ENCODE assay signal across 19 cellular contexts in the genomic region with DNA sequence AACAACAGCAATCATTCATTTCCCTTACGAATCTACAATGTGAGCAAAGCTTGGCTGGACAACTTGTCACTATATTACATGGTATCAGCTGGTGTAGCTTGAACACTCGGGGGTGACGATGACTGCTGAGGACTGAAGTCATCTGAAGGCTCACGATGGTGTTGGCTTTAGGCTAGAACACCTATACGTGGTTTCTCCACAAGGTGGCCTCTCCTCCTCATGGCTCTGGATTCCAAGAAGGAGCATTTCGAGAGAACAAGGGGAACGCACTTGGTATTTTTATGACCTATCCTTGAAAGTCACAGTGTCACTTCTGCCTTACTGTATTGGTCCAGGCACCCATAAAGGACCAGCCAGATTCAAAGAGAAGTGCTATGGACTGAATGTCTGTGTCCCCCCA. TPM values are rescaled to one million over a fixed set of nuclear protein-coding genes. Genes with fewer than 3 reads are reported as not detected.
DNase-seq lines count a peak whose midpoint lies in the region; ATAC-seq, FAIRE-seq and TF ChIP-seq lines count a peak whose summit lies in the region.
"Had no signal": no experiment of that assay in that cellular context is flagged by ENCODE, and none has a peak within 500 bp of the region (broad histone marks: within the 10 kb centered on the region; RNA-seq: fewer than 3 reads in every experiment).

No MANE protein-coding gene starts in this region.

- no peak overlapping the region for H2BK12ac ChIP-seq in H1 (ENCODE audit: low read depth, low read length)

- H3K9ac ChIP-seq in H1 (replicated peaks in 1 of 4; ENCODE audit: extremely low read depth in 1 of 4, low read depth in 3 of 4, low read length in 3 of 4) (no peak overlapping the region), neural progenitor cell (no peak overlapping the region)

- H4K20me1 ChIP-seq in H1 (replicated peaks in 1 of 2; ENCODE audit: control insufficient read depth in 1 of 2, insufficient read depth in 2 of 2, low read length in 2 of 2) = no peaks in the 10 kb centered on the region
- H4K20me1 ChIP-seq in neural progenitor cell (ENCODE audit: low read depth) = no peaks in the 10 kb centered on the region

- peaks cover 4% of the 10 kb centered on the region for H3K27me3 Mint-ChIP-seq in neural progenitor cell (ENCODE audit: insufficient read depth, low read depth)
- H3K27me3 Mint-ChIP-seq in natural killer cell treated with Interleukin-12 subunit alpha and Interleukin-12 subunit beta and Interleukin-15 and Interleukin-18, amount 100 ng/mL, for 72 hours = peaks cover 6 to 13% of the 10 kb centered on the region in 2 donors

- H4K8ac ChIP-seq in H1 (ENCODE audit: extremely low read depth, insufficient read depth, low read length) = no peak overlapping the region

- H3K27ac ChIP-seq in H1 (ENCODE audit: low read depth, low read length) (no peak overlapping the region), neural progenitor cell (no peak overlapping the region)
- H3K27ac ChIP-seq: 22Rv1, epithelial cell of prostate had no signal

- H2BK15ac ChIP-seq in H1 (ENCODE audit: low read length) = no peak overlapping the region

- H3K27me3 ChIP-seq in H1 (replicated peaks in 1 of 4; ENCODE audit: control insufficient read depth in 3 of 4, extremely low read depth in 1 of 4, insufficient read depth in 3 of 4, low read length in 3 of 4) (no peaks in the 10 kb centered on the region), neural progenitor cell (no peaks in the 10 kb centered on the region)

- H4K91ac ChIP-seq in H1 (replicated peaks; ENCODE audit: insufficient read length, low read length) = no peak overlapping the region

- no peak overlapping the region for H3K14ac ChIP-seq in H1 (ENCODE audit: insufficient read length)

- no peak overlapping the region for H3K4me3 ChIP-seq in NB4 (ENCODE audit: low read depth, low read length)
- no peak overlapping the region for H3K4me3 ChIP-seq in H1 (ENCODE audit: extremely low read depth in 1 of 4, insufficient read depth in 2 of 4, low read depth in 3 of 4, low read length in 4 of 4)
- no peak overlapping the region for H3K4me3 ChIP-seq in neural progenitor cell

- peak; percentile 22 for DNase-seq in DMS 273 (lab: John Stamatoyannopoulos, UW; ENCODE audit: unreplicated experiment)
- DNase-seq in DMS 273 treated with DMSO at 0.1 percent for 48 hours (lab: John Stamatoyannopoulos, UW) = no peak
- peak; percentile 27 for DNase-seq in NB4 (ENCODE audit: low read depth)
- DNase-seq in H1 (ENCODE audit: low read depth in 1 of 2, low spot score in 2 of 2) = peak in 1 of 2 experiments; percentile 51
- DNase-seq in neural progenitor cell (ENCODE audit: low spot score) = no peak
- no peak for DNase-seq in natural killer cell treated with Interleukin-12 subunit alpha and Interleukin-12 subunit beta and Interleukin-15 and Interleukin-18, amount 100 ng/mL, for 72 hours (ENCODE audit: low spot score)
- DNase-seq: amniotic stem cell; CD4-positive, CD25-positive, alpha-beta regulatory T cell; NCI-H1694 treated with DMSO at 0.1 percent for 48 hours; stimulated activated CD4-positive, alpha-beta T cell treated with anti-CD3 and anti-CD28 coated beads, Interleukin-4, amount 100 ng/mL, for 24 hours had no signal

- TF ChIP-seq POLR2A in NB4 (IDR thresholded peaks at IDR 0.05; ENCODE audit: extremely low read depth, insufficient read length) (no peak), H1 (IDR thresholded peaks at IDR 0.05; ENCODE audit: control extremely low read depth in 1 of 2, low read depth in 2 of 2, low read length in 2 of 2) (no peak)

- no peak overlapping the region for H2BK120ac ChIP-seq in H1 (replicated peaks; ENCODE audit: low read depth, low read length)

- H3K56ac ChIP-seq in H1 (replicated peaks; ENCODE audit: insufficient read length, low read depth, low read length) = no peak overlapping the region

- CTCF ChIA-PET in H1 (lab: Charles Lee; ENCODE audit: partially characterized antibody) = interaction anchor here (0.6 to 1.6 kb wide), 11 partner anchors 10 to 448 kb away, joined by 3 to 4 read pairs (median 3); no protein-coding TSS in a partner anchor

- TF ChIP-seq EP300 in H1 (IDR thresholded peaks at IDR 0.05; ENCODE audit: borderline replicate concordance in 1 of 2, low read depth in 2 of 2, low read length in 2 of 2) = no peak

- no peaks in the 10 kb centered on the region for H3F3A ChIP-seq in neural progenitor cell (ENCODE audit: low read depth)

- no peak overlapping the region for H2AFZ ChIP-seq in H1 (ENCODE audit: low read length)
- no peak overlapping the region for H2AFZ ChIP-seq in neural progenitor cell (replicated peaks)

- TF ChIP-seq CTCF in NB4 (IDR thresholded peaks at IDR 0.05; ENCODE audit: low read depth, low read length) = peak; percentile 14
- TF ChIP-seq CTCF in H1 (IDR thresholded peaks at IDR 0.05; ENCODE audit: control extremely low read depth in 1 of 3, insufficient read depth in 1 of 3, low read depth in 1 of 3, low read length in 3 of 3) = peak; percentile 11 to 58 (median 44)
- peak; percentile 22 for TF ChIP-seq CTCF in neural progenitor cell (IDR thresholded peaks at IDR 0.05)

- no peak overlapping the region for H2AK5ac ChIP-seq in H1 (ENCODE audit: low read depth, low read length)

- H3K9me3 ChIP-seq in H1 (ENCODE audit: insufficient read depth in 2 of 2, low read depth in 1 of 2, low read length in 1 of 2) = no peaks in the 10 kb centered on the region
- no peaks in the 10 kb centered on the region for H3K9me3 ChIP-seq in neural progenitor cell (ENCODE audit: low read depth)

- H3K4me2 ChIP-seq in H1 (ENCODE audit: insufficient read depth in 1 of 2, low read depth in 2 of 2, low read length in 2 of 2) (no peak overlapping the region), neural progenitor cell (no peak overlapping the region)

- peaks cover 3% of the 10 kb centered on the region for H3K4me1 Mint-ChIP-seq in neural progenitor cell
- no peaks in the 10 kb centered on the region for H3K4me1 Mint-ChIP-seq in natural killer cell treated with Interleukin-12 subunit alpha and Interleukin-12 subunit beta and Interleukin-15 and Interleukin-18, amount 100 ng/mL, for 72 hours (ENCODE audit: low read depth in 2 of 2)
- H3K4me1 Mint-ChIP-seq: CD4-positive, CD25-positive, alpha-beta regulatory T cell had no signal

- POLR2A ChIA-PET in H1 (lab: Charles Lee; ENCODE audit: partially characterized antibody) = no interaction called here

- H3K9me3 Mint-ChIP-seq in neural progenitor cell = no peaks in the 10 kb centered on the region
- no peaks in the 10 kb centered on the region for H3K9me3 Mint-ChIP-seq in natural killer cell treated with Interleukin-12 subunit alpha and Interleukin-12 subunit beta and Interleukin-15 and Interleukin-18, amount 100 ng/mL, for 72 hours

- no peak overlapping the region for H3K4ac ChIP-seq in H1 (replicated peaks; ENCODE audit: insufficient read length, low read depth, low read length)

- H3K27ac Mint-ChIP-seq in neural progenitor cell = no peak overlapping the region
- no peak overlapping the region for H3K27ac Mint-ChIP-seq in natural killer cell treated with Interleukin-12 subunit alpha and Interleukin-12 subunit beta and Interleukin-15 and Interleukin-18, amount 100 ng/mL, for 72 hours
- H3K27ac Mint-ChIP-seq: CD4-positive, CD25-positive, alpha-beta regulatory T cell had no signal

- FAIRE-seq in H1 (lab: Jason Lieb, UNC) = peak; percentile 52
- FAIRE-seq: G401.6 had no signal

- H3K18ac ChIP-seq in H1 (ENCODE audit: extremely low read depth, low read length) = no peak overlapping the region

- H3K79me2 ChIP-seq in H1 (ENCODE audit: control insufficient read depth in 1 of 2, insufficient read depth in 2 of 2, low read length in 2 of 2) (no peaks in the 10 kb centered on the region), neural progenitor cell (ENCODE audit: low read depth) (no peaks in the 10 kb centered on the region)

- H4K5ac ChIP-seq in H1 (ENCODE audit: insufficient read length, low read depth, low read length) = no peak overlapping the region

- H3K79me1 ChIP-seq in H1 (ENCODE audit: low read depth, low read length) = no peaks in the 10 kb centered on the region

- H3K23me2 ChIP-seq in H1 (ENCODE audit: low read depth, low read length) = no peaks in the 10 kb centered on the region

- H3K4me1 ChIP-seq in H1 (replicated peaks in 1 of 4; ENCODE audit: control insufficient read depth in 3 of 4, insufficient read depth in 4 of 4, low read length in 3 of 4) = peaks cover 0 to 5% (median 0%) of the 10 kb centered on the region in 4 experiments; a peak in 1 of 7 replicates
- peaks cover 9% of the 10 kb centered on the region for H3K4me1 ChIP-seq in neural progenitor cell

- H3K23ac ChIP-seq in H1 (ENCODE audit: insufficient read length) = no peak overlapping the region

- H3K36me3 ChIP-seq in H1 (ENCODE audit: control insufficient read depth in 2 of 4, insufficient read depth in 4 of 4, low read length in 3 of 4) (no peaks in the 10 kb centered on the region), neural progenitor cell (no peaks in the 10 kb centered on the region)

- ATAC-seq in HG03565 (IDR thresholded peaks at IDR 0.05; ENCODE audit: unreplicated experiment) (no peak), HG03139 (IDR thresholded peaks at IDR 0.05; ENCODE audit: unreplicated experiment) (no peak)
- ATAC-seq in natural killer cell treated with Interleukin-12 subunit alpha and Interleukin-12 subunit beta and Interleukin-15 and Interleukin-18, amount 100 ng/mL, for 72 hours = no peak

- WGBS in H1 (ENCODE audit: extremely low coverage in 1 of 2, insufficient coverage in 1 of 2, insufficient read length in 1 of 2, insufficient replicate concordance in 2 of 2, low coverage in 1 of 2, low lambda C conversion rate in 2 of 2, missing lambda C conversion rate in 1 of 2), 2 experiments = 85% methylated on average over 7 of the region's 7 CpGs; no CpG with 5 or more reads in 1 of the 2 experiments

- H2BK20ac ChIP-seq in H1 (ENCODE audit: low read length) = no peak overlapping the region

- peak; percentile 62 to 69 for TF ChIP-seq RAD21 in H1 (IDR thresholded peaks at IDR 0.05 in 1 of 2, conservative IDR thresholded peaks at IDR 0.05 in 1 of 2; ENCODE audit: low read depth in 2 of 2, low read length in 2 of 2)

- no peaks in the 10 kb centered on the region for H3K36me3 Mint-ChIP-seq in neural progenitor cell
- H3K36me3 Mint-ChIP-seq in natural killer cell treated with Interleukin-12 subunit alpha and Interleukin-12 subunit beta and Interleukin-15 and Interleukin-18, amount 100 ng/mL, for 72 hours = no peaks in the 10 kb centered on the region
- H3K36me3 Mint-ChIP-seq: CD4-positive, CD25-positive, alpha-beta regulatory T cell had no signal

- no peak overlapping the region for H3K4me3 Mint-ChIP-seq in neural progenitor cell
- no peak overlapping the region for H3K4me3 Mint-ChIP-seq in natural killer cell treated with Interleukin-12 subunit alpha and Interleukin-12 subunit beta and Interleukin-15 and Interleukin-18, amount 100 ng/mL, for 72 hours
- H3K4me3 Mint-ChIP-seq: CD4-positive, CD25-positive, alpha-beta regulatory T cell had no signal

- H2BK5ac ChIP-seq in H1 (ENCODE audit: low read depth, low read length) = no peak overlapping the region

RNA-seq across cellular contexts. Expression of a gene that starts 37.5 kb away (rescaled TPM):
- total RNA-seq in H1 (2021; fragmentation: NEBNext Ultra II Directional; extraction: Animal tissue kit (Norgen Biotek cat#: 25700)) = not detected in 2 replicates
- not detected in 2 replicates for polyA plus RNA-seq in H1 (2011; rRNA removed)
- not detected for polyA plus RNA-seq in H1 (2011; cell fraction: cytosol; rRNA removed)
- polyA plus RNA-seq in H1 (2011; cell fraction: nucleus; rRNA removed) = not detected
- not detected in 4 replicates for polyA plus RNA-seq in H1 (2012, experiment 1 of 2)
- polyA plus RNA-seq in H1 (2012, experiment 2 of 2) = not detected
- not detected for polyA plus RNA-seq in H1 (2013, experiment 1 of 2)
- not detected for polyA plus RNA-seq in H1 (2013, experiment 2 of 2)
- 0.06 TPM in 1 of 2 replicates, not detected in the other for polyA minus RNA-seq in H1 (2011; rRNA and poly(A)+ RNA removed)
- polyA minus RNA-seq in H1 (2011; cell fraction: cytosol; rRNA and poly(A)+ RNA removed) = not detected
- polyA minus RNA-seq in H1 (2011; cell fraction: nucleus; rRNA and poly(A)+ RNA removed) = not detected
- total RNA-seq in neural progenitor cell (ENCODE audit: low replicate concordance) = not detected in 2 replicates
- not detected for total RNA-seq in natural killer cell treated with Interleukin-12 subunit alpha and Interleukin-12 subunit beta and Interleukin-15 and Interleukin-18, amount 100 ng/mL, for 72 hours
- total RNA-seq: CD4-positive, CD25-positive, alpha-beta regulatory T cell; LHCN-M2; NCI-H460; osteoblast; skeletal muscle tissue had no signal
- polyA plus RNA-seq: CD4-positive, CD25-positive, alpha-beta regulatory T cell had no signal

Comparison
In these comparisons a context has a peak if more than half of its experiments do, and no peak if none do; other contexts are left out.
1. DNase-seq: peak in DMS 273 (single experiment) and NB4 (single experiment); none in DMS 273 treated with DMSO at 0.1 percent for 48 hours (single experiment), neural progenitor cell (single experiment) and natural killer cell treated with Interleukin-12 subunit alpha and Interleukin-12 subunit beta and Interleukin-15 and Interleukin-18, amount 100 ng/mL, for 72 hours (single experiment).
2. Peak in every context shown above with its lines, with median percentiles within 50 percentile points of each other: CTCF ChIP-seq.